Comparison of ENCODE assay signal across 1 cellular context in genomic region chr5:159910843-159911229, GRCh38.
TF ChIP-seq lines count a peak whose summit lies in the region.

No MANE protein-coding gene starts in this region.

TF ChIP-seq in SK-N-SH treated with all-trans-retinoic acid at 6 μM for 48 hours, 23 proteins besides CTCF, POLR2A, EP300 and RAD21 (continued from another document):
- TF ChIP-seq ZFP30 (CRISPR knock-in tag; IDR thresholded peaks at IDR 0.05), result no peak
- TF ChIP-seq CSDC2 (CRISPR knock-in tag; IDR thresholded peaks at IDR 0.05), result no peak
